ENCODE assay signal across 1 cellular context in genomic region chr4:6534618-6535328, GRCh38.
TF ChIP-seq lines count a peak whose summit lies in the region.

No MANE protein-coding gene starts in this region.

TF ChIP-seq in IMR-90, 13 proteins besides CTCF, POLR2A, EP300 and RAD21:
- TF ChIP-seq MAZ (IDR thresholded peaks at IDR 0.05; ENCODE audit: borderline replicate concordance, low read depth, low read length) (no peak), CHD1 (IDR thresholded peaks at IDR 0.05; ENCODE audit: low read depth, low read length) (no peak), FOS (IDR thresholded peaks at IDR 0.05; ENCODE audit: low read depth, low read length) (no peak), ELK1 (IDR thresholded peaks at IDR 0.05; ENCODE audit: borderline replicate concordance, low read depth, low read length) (no peak), RCOR1 (IDR thresholded peaks at IDR 0.05; ENCODE audit: insufficient replicate concordance, low read length) (no peak), SMC3 (IDR thresholded peaks at IDR 0.05; ENCODE audit: low read depth, low read length) (no peak), RFX5 (IDR thresholded peaks at IDR 0.05; ENCODE audit: low read depth, low read length) (no peak), MXI1 (IDR thresholded peaks at IDR 0.05; ENCODE audit: borderline replicate concordance, low read depth, low read length) (no peak), MAFK (IDR thresholded peaks at IDR 0.05; ENCODE audit: low read depth, low read length) (no peak), NFE2L2 (IDR thresholded peaks at IDR 0.05; ENCODE audit: low read depth, low read length) (no peak), CEBPB (IDR thresholded peaks at IDR 0.05; ENCODE audit: low read depth, low read length) (no peak), BHLHE40 (IDR thresholded peaks at IDR 0.05; ENCODE audit: low read depth, low read length) (no peak)
- TF ChIP-seq, protein P1, sequence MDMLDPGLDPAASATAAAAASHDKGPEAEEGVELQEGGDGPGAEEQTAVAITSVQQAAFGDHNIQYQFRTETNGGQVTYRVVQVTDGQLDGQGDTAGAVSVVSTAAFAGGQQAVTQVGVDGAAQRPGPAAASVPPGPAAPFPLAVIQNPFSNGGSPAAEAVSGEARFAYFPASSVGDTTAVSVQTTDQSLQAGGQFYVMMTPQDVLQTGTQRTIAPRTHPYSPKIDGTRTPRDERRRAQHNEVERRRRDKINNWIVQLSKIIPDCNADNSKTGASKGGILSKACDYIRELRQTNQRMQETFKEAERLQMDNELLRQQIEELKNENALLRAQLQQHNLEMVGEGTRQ (IDR thresholded peaks at IDR 0.05; ENCODE audit: low read depth, low read length): no peak
